In the genomic region with DNA sequence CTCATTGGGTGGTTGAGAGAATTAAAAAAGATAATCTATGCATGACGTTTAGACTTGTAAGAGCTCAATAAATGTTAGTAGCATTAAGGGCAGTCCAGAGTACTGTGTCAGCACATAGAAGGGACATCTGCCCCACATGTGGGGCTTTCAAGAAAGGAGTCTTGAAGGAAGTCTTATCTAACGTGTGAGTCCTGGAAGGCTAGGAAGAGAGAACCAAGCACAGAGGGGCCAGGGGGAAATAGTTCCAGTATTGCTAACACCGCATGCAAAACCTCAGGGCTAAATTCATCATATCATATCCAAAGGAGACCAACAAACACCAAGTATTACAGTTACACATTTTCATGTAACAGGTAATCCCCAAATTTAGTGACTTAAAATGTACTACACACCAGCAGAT, we compare ENCODE assay signal across 21 cellular contexts.
A peak's percentile ranks its signal among the peaks of the same experiment; 100 is the strongest.
DNase-seq lines count a peak whose midpoint lies in the region; ATAC-seq and TF ChIP-seq lines count a peak whose summit lies in the region.
"Had no signal": no experiment of that assay in that cellular context is flagged by ENCODE, and none has a peak within 500 bp of the region (broad histone marks: within the 10 kb centered on the region; RNA-seq: fewer than 3 reads in every experiment).

No MANE protein-coding gene starts in this region.

- POLR2A ChIA-PET in naive thymus-derived CD8-positive, alpha-beta T cell (lab: Charles Lee) = interaction anchor here (10.0 kb wide), 1 partner anchor 36 kb away, joined by 97 read pairs; no protein-coding TSS in a partner anchor

- intact Hi-C loops in CD14-positive monocyte (cut with micrococcal nuclease) = no loop called here

- H3K4me3 Mint-ChIP-seq in CD14-positive monocyte = no peak overlapping the region
- no peak overlapping the region for H3K4me3 Mint-ChIP-seq in activated naive CD8-positive, alpha-beta T cell treated with anti-CD3 and anti-CD28 coated beads, Interleukin-2, amount 50 U/mL, for 24 hours
- H3K4me3 Mint-ChIP-seq in naive thymus-derived CD8-positive, alpha-beta T cell = peak overlapping the region in 1 of 10 donors; percentile 47
- H3K4me3 Mint-ChIP-seq: activated T-helper 1 cell treated with anti-CD3 and anti-CD28 coated beads, Interleukin-12 subunit alpha, Interleukin-12 subunit beta, Interleukin-2, Interleukin-4 antibody, amounts not matched to agents 30 ng/mL and 10 ng/mL and 1 ng/mL, durations not matched to agents 14 hours and 24 hours and 36 hours; CD4-positive, CD25-positive, alpha-beta regulatory T cell; mesothelial cell of epicardium; nephron; stimulated activated memory B cell treated with anti-CD40 and anti-IgM and Interleukin-4, amounts not matched to agents 10 μg/mL and 1 μg/mL and 100 μg/mL, for 72 hours had no signal

- H3K27ac Mint-ChIP-seq in CD14-positive monocyte = peak overlapping the region; percentile 40 to 91 (median 68)
- H3K27ac Mint-ChIP-seq in activated naive CD8-positive, alpha-beta T cell treated with anti-CD3 and anti-CD28 coated beads, Interleukin-2, amount 50 U/mL, for 24 hours = peak overlapping the region; percentile 58
- H3K27ac Mint-ChIP-seq in naive thymus-derived CD8-positive, alpha-beta T cell = peak overlapping the region in 7 of 10 donors; percentile 44 to 85 (median 63)
- H3K27ac Mint-ChIP-seq: mesothelial cell of epicardium; nephron; stimulated activated memory B cell treated with anti-CD40 and anti-IgM and Interleukin-4, amounts not matched to agents 10 μg/mL and 1 μg/mL and 100 μg/mL, for 72 hours had no signal

- H3K9me3 Mint-ChIP-seq in CD14-positive monocyte = no peaks in the 10 kb centered on the region
- no peaks in the 10 kb centered on the region for H3K9me3 Mint-ChIP-seq in activated naive CD8-positive, alpha-beta T cell treated with anti-CD3 and anti-CD28 coated beads, Interleukin-2, amount 50 U/mL, for 24 hours
- no peaks in the 10 kb centered on the region for H3K9me3 Mint-ChIP-seq in naive thymus-derived CD8-positive, alpha-beta T cell
- H3K9me3 Mint-ChIP-seq: activated T-helper 1 cell treated with anti-CD3 and anti-CD28 coated beads, Interleukin-12 subunit alpha, Interleukin-12 subunit beta, Interleukin-2, Interleukin-4 antibody, amounts not matched to agents 30 ng/mL and 10 ng/mL and 1 ng/mL, durations not matched to agents 14 hours and 24 hours and 36 hours; mesothelial cell of epicardium; nephron; stimulated activated memory B cell treated with anti-CD40 and anti-IgM and Interleukin-4, amounts not matched to agents 10 μg/mL and 1 μg/mL and 100 μg/mL, for 72 hours had no signal

- DNase-seq in CD14-positive monocyte (ENCODE audit: low spot score) = no peak
- DNase-seq in ELR (ENCODE audit: low read depth) = peak; percentile 74
- no peak for DNase-seq in activated naive CD8-positive, alpha-beta T cell treated with anti-CD3 and anti-CD28 coated beads, Interleukin-2, amount 50 U/mL, for 24 hours
- DNase-seq in naive thymus-derived CD8-positive, alpha-beta T cell = no peak
- no peak for DNase-seq in SKM-1 (lab: John Stamatoyannopoulos, UW; ENCODE audit: unreplicated experiment)
- DNase-seq in anterior cingulate cortex (lab: John Stamatoyannopoulos, UW) = no peak
- DNase-seq in hypothalamus (lab: John Stamatoyannopoulos, UW) = no peak
- DNase-seq: cortex of kidney, DMS 273 treated with DMSO at 0.1 percent for 48 hours, GF-D8, left lung, NCI-H2171, NCI-H526 had no signal

- H3K36me3 Mint-ChIP-seq in CD14-positive monocyte = peaks cover 87 to 93% of the 10 kb centered on the region in 2 donors
- H3K36me3 Mint-ChIP-seq in activated naive CD8-positive, alpha-beta T cell treated with anti-CD3 and anti-CD28 coated beads, Interleukin-2, amount 50 U/mL, for 24 hours (ENCODE audit: low read depth) = no peaks in the 10 kb centered on the region
- H3K36me3 Mint-ChIP-seq in naive thymus-derived CD8-positive, alpha-beta T cell = peaks cover 0 to 67% (median 18%) of the 10 kb centered on the region in 3 donors
- H3K36me3 Mint-ChIP-seq: CD4-positive, CD25-positive, alpha-beta regulatory T cell; mesothelial cell of epicardium; stimulated activated memory B cell treated with anti-CD40 and anti-IgM and Interleukin-4, amounts not matched to agents 10 μg/mL and 1 μg/mL and 100 μg/mL, for 72 hours had no signal

- peaks cover 36% of the 10 kb centered on the region for H3K4me1 Mint-ChIP-seq in CD14-positive monocyte
- peaks cover 64% of the 10 kb centered on the region for H3K4me1 Mint-ChIP-seq in activated naive CD8-positive, alpha-beta T cell treated with anti-CD3 and anti-CD28 coated beads, Interleukin-2, amount 50 U/mL, for 24 hours
- peaks cover 26 to 54% (median 50%) of the 10 kb centered on the region in 4 donors for H3K4me1 Mint-ChIP-seq in naive thymus-derived CD8-positive, alpha-beta T cell

- H3K27me3 Mint-ChIP-seq in CD14-positive monocyte (ENCODE audit: low read depth in 3 of 3) = no peaks in the 10 kb centered on the region
- no peaks in the 10 kb centered on the region for H3K27me3 Mint-ChIP-seq in activated naive CD8-positive, alpha-beta T cell treated with anti-CD3 and anti-CD28 coated beads, Interleukin-2, amount 50 U/mL, for 24 hours
- no peaks in the 10 kb centered on the region for H3K27me3 Mint-ChIP-seq in naive thymus-derived CD8-positive, alpha-beta T cell

- ATAC-seq in activated naive CD8-positive, alpha-beta T cell treated with anti-CD3 and anti-CD28 coated beads, Interleukin-2, amount 50 U/mL, for 24 hours = no peak
- ATAC-seq in naive thymus-derived CD8-positive, alpha-beta T cell = no peak
- no peak for ATAC-seq in GM19463 (IDR thresholded peaks at IDR 0.05; ENCODE audit: unreplicated experiment)
- ATAC-seq: K562, Right ventricle myocardium inferior had no signal

- TF ChIP-seq CTCF in CD14-positive monocyte (IDR thresholded peaks at IDR 0.05) = no peak
